ENCODE assay signal across 2 cellular contexts in genomic region chr19:2549701-2550191, GRCh38.
TF ChIP-seq lines count a peak whose summit lies in the region.

No MANE protein-coding gene starts in this region.

TF ChIP-seq in liver, 16 proteins besides CTCF, POLR2A, EP300 and RAD21 (continued from another document):
- TF ChIP-seq, protein P1, sequence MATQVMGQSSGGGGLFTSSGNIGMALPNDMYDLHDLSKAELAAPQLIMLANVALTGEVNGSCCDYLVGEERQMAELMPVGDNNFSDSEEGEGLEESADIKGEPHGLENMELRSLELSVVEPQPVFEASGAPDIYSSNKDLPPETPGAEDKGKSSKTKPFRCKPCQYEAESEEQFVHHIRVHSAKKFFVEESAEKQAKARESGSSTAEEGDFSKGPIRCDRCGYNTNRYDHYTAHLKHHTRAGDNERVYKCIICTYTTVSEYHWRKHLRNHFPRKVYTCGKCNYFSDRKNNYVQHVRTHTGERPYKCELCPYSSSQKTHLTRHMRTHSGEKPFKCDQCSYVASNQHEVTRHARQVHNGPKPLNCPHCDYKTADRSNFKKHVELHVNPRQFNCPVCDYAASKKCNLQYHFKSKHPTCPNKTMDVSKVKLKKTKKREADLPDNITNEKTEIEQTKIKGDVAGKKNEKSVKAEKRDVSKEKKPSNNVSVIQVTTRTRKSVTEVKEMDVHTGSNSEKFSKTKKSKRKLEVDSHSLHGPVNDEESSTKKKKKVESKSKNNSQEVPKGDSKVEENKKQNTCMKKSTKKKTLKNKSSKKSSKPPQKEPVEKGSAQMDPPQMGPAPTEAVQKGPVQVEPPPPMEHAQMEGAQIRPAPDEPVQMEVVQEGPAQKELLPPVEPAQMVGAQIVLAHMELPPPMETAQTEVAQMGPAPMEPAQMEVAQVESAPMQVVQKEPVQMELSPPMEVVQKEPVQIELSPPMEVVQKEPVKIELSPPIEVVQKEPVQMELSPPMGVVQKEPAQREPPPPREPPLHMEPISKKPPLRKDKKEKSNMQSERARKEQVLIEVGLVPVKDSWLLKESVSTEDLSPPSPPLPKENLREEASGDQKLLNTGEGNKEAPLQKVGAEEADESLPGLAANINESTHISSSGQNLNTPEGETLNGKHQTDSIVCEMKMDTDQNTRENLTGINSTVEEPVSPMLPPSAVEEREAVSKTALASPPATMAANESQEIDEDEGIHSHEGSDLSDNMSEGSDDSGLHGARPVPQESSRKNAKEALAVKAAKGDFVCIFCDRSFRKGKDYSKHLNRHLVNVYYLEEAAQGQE (IDR thresholded peaks at IDR 0.05): no peak
- no peak for TF ChIP-seq ATF3 (IDR thresholded peaks at IDR 0.05)

TF ChIP-seq in HepG2, 621 proteins besides CTCF, POLR2A, EP300 and RAD21 (continued from another document):
- TF ChIP-seq ZNF18 (CRISPR knock-in tag; IDR thresholded peaks at IDR 0.05; ENCODE audit: insufficient replicate concordance): no peak
